Comparison of ENCODE assay signal across 9 cellular contexts in genomic region chr11:63567044-63567840, GRCh38. TPM values are rescaled to one million over a fixed set of nuclear protein-coding genes. Genes with fewer than 3 reads are reported as not detected.
A peak's percentile ranks its signal among the peaks of the same experiment; 100 is the strongest.
DNase-seq lines count a peak whose midpoint lies in the region; ATAC-seq and TF ChIP-seq lines count a peak whose summit lies in the region.
"Had no signal": no experiment of that assay in that cellular context is flagged by ENCODE, and none has a peak within 500 bp of the region (broad histone marks: within the 10 kb centered on the region; RNA-seq: fewer than 3 reads in every experiment).

No MANE protein-coding gene starts in this region.

- peak; percentile 41 for DNase-seq in DMS79 (lab: John Stamatoyannopoulos, UW)
- DNase-seq in HT-29 (ENCODE audit: low spot score): peak; percentile 94
- DNase-seq in T-helper 2 cell: peak in 4 of 5 experiments; percentile 20 to 91 (median 76)
- DNase-seq in cardiac fibroblast (ENCODE audit: low read depth in 2 of 2): peak; percentile 89 to 92
- peak; percentile 84 for DNase-seq in lung microvascular endothelial cell (ENCODE audit: low read depth in 2 of 2)
- no peak for DNase-seq in suprapubic skin (ENCODE audit: low spot score in 2 of 2)
- no peak for DNase-seq in hippocampal formation (lab: John Stamatoyannopoulos, UW)

- H3K4me3 ChIP-seq in cardiac fibroblast (replicated peaks in 1 of 2; ENCODE audit: low read depth in 2 of 2, low read length in 2 of 2) (no peak overlapping the region), suprapubic skin (no peak overlapping the region)
- H3K4me3 ChIP-seq: adrenal gland had no signal

- no peaks in the 10 kb centered on the region for H3K36me3 ChIP-seq in suprapubic skin
- H3K36me3 ChIP-seq: adrenal gland had no signal

- no peak for TF ChIP-seq POLR2A in suprapubic skin (IDR thresholded peaks at IDR 0.05)

- peak; percentile 74 for ATAC-seq in GM21526 (IDR thresholded peaks at IDR 0.05; ENCODE audit: low FRiP score, unreplicated experiment)

- no peaks in the 10 kb centered on the region for H3K9me3 ChIP-seq in suprapubic skin
- H3K9me3 ChIP-seq: adrenal gland had no signal

- TF ChIP-seq EP300 in suprapubic skin (IDR thresholded peaks at IDR 0.05): no peak

- TF ChIP-seq CTCF in cardiac fibroblast (IDR thresholded peaks at IDR 0.05; ENCODE audit: low read depth, low read length) (no peak), suprapubic skin (IDR thresholded peaks at IDR 0.05) (no peak)

- 40% methylated on average over 5 of the region's 5 CpGs for WGBS in suprapubic skin

- peak overlapping the region; percentile 65 for H3K27ac ChIP-seq in suprapubic skin

- peaks cover 36% of the 10 kb centered on the region for H3K4me1 ChIP-seq in suprapubic skin

- no peaks in the 10 kb centered on the region for H3K27me3 ChIP-seq in suprapubic skin
- H3K27me3 ChIP-seq: adrenal gland had no signal

RNA-seq across cellular contexts. Expression of gene PLAAT2, which starts 4.1 kb away (rescaled TPM):
- 0.57 and 4.2 TPM in 2 replicates for total RNA-seq in HT-29 (2014; rRNA removed; shearing (Covaris generic))
- total RNA-seq in lung microvascular endothelial cell: not detected in 2 replicates
- not detected for total RNA-seq in suprapubic skin
- total RNA-seq: adrenal gland had no signal

RNA-seq across cellular contexts. Expression of gene PLAAT4, which starts 30.6 kb away (rescaled TPM):
- 61.8 and 73.6 TPM in 2 replicates for total RNA-seq in HT-29 (2014; rRNA removed; shearing (Covaris generic))
- 1.6 and 2.8 TPM in 2 replicates for total RNA-seq in lung microvascular endothelial cell
- 10 to 100 TPM in 1 of 4 donors, 1 to 10 TPM in 2, not detected in 1; 3.3 to 14.1 (median 4.6) TPM for total RNA-seq in suprapubic skin

RNA-seq across cellular contexts. Expression of gene PLAAT3, which starts 47.0 kb away (rescaled TPM):
- 324 and 325 TPM in 2 replicates for total RNA-seq in HT-29 (2014; rRNA removed; shearing (Covaris generic))
- total RNA-seq in lung microvascular endothelial cell (56.2 and 63.1 TPM in 2 replicates), suprapubic skin (10 to 100 TPM in 3 of 4 donors, 1 to 10 TPM in 1; 7.1 to 14.2 (median 10.2) TPM)

Comparison
In these comparisons a context has a peak if more than half of its experiments do, and no peak if none do; other contexts are left out.
1. DNase-seq: peak in DMS79 (single experiment), HT-29 (single experiment), T-helper 2 cell (4 of 5), cardiac fibroblast (2 of 2) and lung microvascular endothelial cell (2 of 2); none in suprapubic skin (0 of 2) and hippocampal formation (0 of 2).